Comparison of ENCODE assay signal across 9 cellular contexts in genomic region chr12:113239288-113239771, GRCh38. TPM values are rescaled to one million over a fixed set of nuclear protein-coding genes. Genes with fewer than 3 reads are reported as not detected.
DNase-seq lines count a peak whose midpoint lies in the region; ATAC-seq and TF ChIP-seq lines count a peak whose summit lies in the region.
"Had no signal": no experiment of that assay in that cellular context is flagged by ENCODE, and none has a peak within 500 bp of the region (broad histone marks: within the 10 kb centered on the region; RNA-seq: fewer than 3 reads in every experiment).

No MANE protein-coding gene starts in this region.

- H3K4me3 ChIP-seq in mucosa of rectum (ENCODE audit: low read length in 2 of 2) (peak overlapping the region; percentile 5 to 37), transverse colon (peak overlapping the region in 1 of 4 donors; percentile 13), HAP-1 (no peak overlapping the region)

- in situ Hi-C loops in transverse colon (cut with MboI; ENCODE audit: low pct_ligation_motif_present in 1 of 4, low pct_unique_long_range_greater_than_20kb in 1 of 4, low sequenced_read_pairs in 3 of 4) (no loop called here), HAP-1 (cut with MboI; ENCODE audit: low sequenced_read_pairs) (no loop called here)

- DNase-seq in activated naive CD4-positive, alpha-beta T cell treated with anti-CD3 and anti-CD28 coated beads, Interleukin-2, amount 10 ng/mL, durations not matched to agents 7 days and 5 days: no peak
- DNase-seq in transverse colon (peak; percentile 53), HAP-1 (ENCODE audit: low spot score in 2 of 2) (no peak), iPS-NIHi7 (ENCODE audit: extremely low spot score) (no peak)
- DNase-seq: stimulated activated CD4-positive, alpha-beta T cell treated with anti-CD3 and anti-CD28 coated beads, Interleukin-2, amount 100 ng/mL, for 24 hours had no signal

- peaks cover 3% of the 10 kb centered on the region for H3K36me3 Mint-ChIP-seq in activated naive CD4-positive, alpha-beta T cell treated with anti-CD3 and anti-CD28 coated beads, Interleukin-2, amount 50 U/mL, for 24 hours
- H3K36me3 Mint-ChIP-seq in activated naive CD4-positive, alpha-beta T cell treated with anti-CD3 and anti-CD28 coated beads, Interleukin-2, amount 10 ng/mL, durations not matched to agents 7 days and 5 days: peaks cover 2% of the 10 kb centered on the region

- H3K27me3 Mint-ChIP-seq in activated naive CD4-positive, alpha-beta T cell treated with anti-CD3 and anti-CD28 coated beads, Interleukin-2, amount 50 U/mL, for 24 hours: no peaks in the 10 kb centered on the region
- H3K27me3 Mint-ChIP-seq in activated naive CD4-positive, alpha-beta T cell treated with anti-CD3 and anti-CD28 coated beads, Interleukin-2, amount 10 ng/mL, durations not matched to agents 7 days and 5 days: no peaks in the 10 kb centered on the region

- H3K4me3 Mint-ChIP-seq in activated naive CD4-positive, alpha-beta T cell treated with anti-CD3 and anti-CD28 coated beads, Interleukin-2, amount 50 U/mL, for 24 hours: no peak overlapping the region
- no peak overlapping the region for H3K4me3 Mint-ChIP-seq in activated naive CD4-positive, alpha-beta T cell treated with anti-CD3 and anti-CD28 coated beads, Interleukin-2, amount 10 ng/mL, durations not matched to agents 7 days and 5 days

- H3K4me1 Mint-ChIP-seq in activated naive CD4-positive, alpha-beta T cell treated with anti-CD3 and anti-CD28 coated beads, Interleukin-2, amount 50 U/mL, for 24 hours: peaks cover 48% of the 10 kb centered on the region
- H3K4me1 Mint-ChIP-seq in activated naive CD4-positive, alpha-beta T cell treated with anti-CD3 and anti-CD28 coated beads, Interleukin-2, amount 10 ng/mL, durations not matched to agents 7 days and 5 days: peaks cover 5% of the 10 kb centered on the region

- CTCF ChIA-PET in activated naive CD4-positive, alpha-beta T cell treated with anti-CD3 and anti-CD28 coated beads, Interleukin-2, amount 10 ng/mL, durations not matched to agents 7 days and 5 days (lab: Charles Lee): no interaction called here

- no peaks in the 10 kb centered on the region for H3K9me3 Mint-ChIP-seq in activated naive CD4-positive, alpha-beta T cell treated with anti-CD3 and anti-CD28 coated beads, Interleukin-2, amount 50 U/mL, for 24 hours
- no peaks in the 10 kb centered on the region for H3K9me3 Mint-ChIP-seq in activated naive CD4-positive, alpha-beta T cell treated with anti-CD3 and anti-CD28 coated beads, Interleukin-2, amount 10 ng/mL, durations not matched to agents 7 days and 5 days

- H3K9ac ChIP-seq in mucosa of rectum (ENCODE audit: low read depth in 1 of 2, low read length in 2 of 2): peak overlapping the region; percentile 45 to 47

- peak overlapping the region; percentile 46 for H3K27ac Mint-ChIP-seq in activated naive CD4-positive, alpha-beta T cell treated with anti-CD3 and anti-CD28 coated beads, Interleukin-2, amount 50 U/mL, for 24 hours
- no peak overlapping the region for H3K27ac Mint-ChIP-seq in activated naive CD4-positive, alpha-beta T cell treated with anti-CD3 and anti-CD28 coated beads, Interleukin-2, amount 10 ng/mL, durations not matched to agents 7 days and 5 days

- H3K9me3 ChIP-seq in mucosa of rectum (ENCODE audit: control insufficient read depth in 2 of 2, low read length in 2 of 2) (no peaks in the 10 kb centered on the region), transverse colon (no peaks in the 10 kb centered on the region), HAP-1 (no peaks in the 10 kb centered on the region)

- TF ChIP-seq CTCF in transverse colon (IDR thresholded peaks at IDR 0.05): no peak

- WGBS in transverse colon (ENCODE audit: low coverage in 1 of 2), 2 donors: 30 to 47% methylated on average over 2 to 3 of the region's 3 CpGs

- no peak for ATAC-seq in GM18909 (IDR thresholded peaks at IDR 0.05; ENCODE audit: poor library complexity, unreplicated experiment)

- no peaks in the 10 kb centered on the region for H3K27me3 ChIP-seq in mucosa of rectum (ENCODE audit: control insufficient read depth in 2 of 2, insufficient read depth in 2 of 2, low read length in 2 of 2)
- H3K27me3 ChIP-seq in transverse colon: no peaks in the 10 kb centered on the region
- H3K27me3 ChIP-seq in HAP-1 (ENCODE audit: low read depth): no peaks in the 10 kb centered on the region

- H3K27ac ChIP-seq in cingulate gyrus (ENCODE audit: low read depth, low read length) (peak overlapping the region; percentile 1), mucosa of rectum (ENCODE audit: low read depth in 2 of 2, low read length in 2 of 2) (peak overlapping the region; percentile 91 to 93), transverse colon (peak overlapping the region; percentile 92 to 95 (median 93))

- intact Hi-C loops in transverse colon (cut with DNase I; ENCODE audit: low total_unique reads): loop anchor here (2.0 kb wide), 1 partner anchor 15 kb away; no protein-coding TSS in a partner anchor

- H3K4me1 ChIP-seq in mucosa of rectum (ENCODE audit: control insufficient read depth in 2 of 2, insufficient read depth in 2 of 2, low read length in 2 of 2) (peaks cover 68 to 93% of the 10 kb centered on the region in 2 donors), transverse colon (peaks cover 33 to 99% (median 80%) of the 10 kb centered on the region in 4 donors), HAP-1 (no peaks in the 10 kb centered on the region)

- TF ChIP-seq POLR2A in transverse colon (IDR thresholded peaks at IDR 0.05): no peak

- H3K36me3 ChIP-seq in mucosa of rectum (ENCODE audit: control insufficient read depth in 2 of 2, insufficient read depth in 2 of 2, low read length in 2 of 2): peaks cover 11 to 12% of the 10 kb centered on the region in 2 donors
- no peaks in the 10 kb centered on the region for H3K36me3 ChIP-seq in transverse colon
- H3K36me3 ChIP-seq in HAP-1 (replicated peaks): peaks cover 25% of the 10 kb centered on the region

- no peak for TF ChIP-seq EP300 in transverse colon (IDR thresholded peaks at IDR 0.05; ENCODE audit: low read depth)

RNA-seq across cellular contexts. Expression of gene TPCN1, which starts 18.1 kb away (rescaled TPM):
- total RNA-seq in transverse colon: 1,000 to 10,000 TPM in 1 of 4 donors, 100 to 1,000 TPM in 1, 10 to 100 TPM in 2; 85.1 to 1,315 (median 121) TPM

RNA-seq across cellular contexts. Expression of gene RITA1, which starts 53.8 kb away (rescaled TPM):
- total RNA-seq in transverse colon: 10 to 100 TPM; 17.5 to 41.5 (median 23.8) TPM

RNA-seq across cellular contexts. Expression of gene DDX54, which starts 54.1 kb away (rescaled TPM):
- 10 to 100 TPM; 60.7 to 96.1 (median 72.8) TPM for total RNA-seq in transverse colon

Comparison
In these comparisons a context has a peak if more than half of its experiments do, and no peak if none do; other contexts are left out.
1. H3K27ac ChIP-seq: peak in every context shown above with its lines; median percentile 93 in transverse colon; 92 in mucosa of rectum; 1 in cingulate gyrus.